1 cellular context compared by ENCODE assay signal in genomic region chr17:49734666-49735490, GRCh38.
TF ChIP-seq lines count a peak whose summit lies in the region.

No MANE protein-coding gene starts in this region.

TF ChIP-seq in K562, 482 proteins besides CTCF, POLR2A, EP300 and RAD21 (continued from another document):
- TF ChIP-seq, protein P1, sequence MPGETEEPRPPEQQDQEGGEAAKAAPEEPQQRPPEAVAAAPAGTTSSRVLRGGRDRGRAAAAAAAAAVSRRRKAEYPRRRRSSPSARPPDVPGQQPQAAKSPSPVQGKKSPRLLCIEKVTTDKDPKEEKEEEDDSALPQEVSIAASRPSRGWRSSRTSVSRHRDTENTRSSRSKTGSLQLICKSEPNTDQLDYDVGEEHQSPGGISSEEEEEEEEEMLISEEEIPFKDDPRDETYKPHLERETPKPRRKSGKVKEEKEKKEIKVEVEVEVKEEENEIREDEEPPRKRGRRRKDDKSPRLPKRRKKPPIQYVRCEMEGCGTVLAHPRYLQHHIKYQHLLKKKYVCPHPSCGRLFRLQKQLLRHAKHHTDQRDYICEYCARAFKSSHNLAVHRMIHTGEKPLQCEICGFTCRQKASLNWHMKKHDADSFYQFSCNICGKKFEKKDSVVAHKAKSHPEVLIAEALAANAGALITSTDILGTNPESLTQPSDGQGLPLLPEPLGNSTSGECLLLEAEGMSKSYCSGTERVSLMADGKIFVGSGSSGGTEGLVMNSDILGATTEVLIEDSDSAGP (CRISPR knock-in tag; IDR thresholded peaks at IDR 0.05) = no peak
- TF ChIP-seq HDAC1 (IDR thresholded peaks at IDR 0.05) = no peak
- TF ChIP-seq ZEB2 (IDR thresholded peaks at IDR 0.05) = no peak
